ENCODE assay signal across 6 cellular contexts in the genomic region with DNA sequence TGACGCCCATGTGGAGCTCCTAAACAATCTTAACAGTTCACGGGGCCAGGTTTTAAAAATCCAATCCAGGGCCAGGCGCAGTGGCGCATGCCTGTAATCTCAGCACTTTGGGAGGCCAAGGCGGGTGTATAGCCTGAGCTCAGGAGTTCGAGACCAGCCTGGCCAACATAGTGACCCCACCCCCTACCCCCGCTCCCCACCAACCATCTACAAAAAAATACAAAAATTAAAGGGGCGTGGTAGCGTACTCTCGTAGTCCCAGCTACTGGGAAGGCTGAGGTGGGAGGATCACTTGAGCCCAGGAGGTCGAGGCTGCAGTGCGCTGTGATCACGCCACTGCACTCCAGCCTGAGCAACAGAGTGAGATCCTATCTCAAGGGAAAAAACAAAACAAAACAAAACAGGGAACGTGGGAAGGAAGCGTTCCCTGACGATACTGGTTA. TPM values are rescaled to one million over a fixed set of nuclear protein-coding genes. Genes with fewer than 3 reads are reported as not detected.
DNase-seq lines count a peak whose midpoint lies in the region; ATAC-seq and TF ChIP-seq lines count a peak whose summit lies in the region.

No MANE protein-coding gene starts in this region.

- WGBS in right cardiac atrium, result 57% methylated on average over 16 of the region's 16 CpGs

- peaks cover 9% of the 10 kb centered on the region in 2 donors for H3K36me3 Mint-ChIP-seq in activated T-cell treated with anti-CD3 and anti-CD28 coated beads, Interleukin-2, amount 50 U/mL, for 72 hours (ENCODE audit: insufficient read depth in 2 of 2)

- H3K4me1 ChIP-seq in right cardiac atrium (ENCODE audit: control insufficient read depth, insufficient read depth, low read length) (peaks cover 6% of the 10 kb centered on the region), upper lobe of right lung (peaks cover 17% of the 10 kb centered on the region)

- DNase-seq in activated T-cell treated with anti-CD3 and anti-CD28 coated beads, Interleukin-2, amount 50 U/mL, for 72 hours, result no peak
- DNase-seq in activated T-cell treated with anti-CD3 and anti-CD28 coated beads for 4 hours (no peak), right cardiac atrium (no peak), upper lobe of right lung (no peak)

- H3K36me3 ChIP-seq in upper lobe of right lung, result peaks cover 14% of the 10 kb centered on the region

- H3K9me3 ChIP-seq in right cardiac atrium (ENCODE audit: control insufficient read depth, low read length) (no peaks in the 10 kb centered on the region), upper lobe of right lung (no peaks in the 10 kb centered on the region)

- H3K27me3 ChIP-seq in right cardiac atrium (ENCODE audit: control insufficient read depth, insufficient read depth) (no peaks in the 10 kb centered on the region), upper lobe of right lung (no peaks in the 10 kb centered on the region)

- peak in 1 of 2 donors; percentile 1 for ATAC-seq in activated T-cell treated with anti-CD3 and anti-CD28 coated beads, Interleukin-2, amount 50 U/mL, for 72 hours (replicated peaks in 1 of 2)
- ATAC-seq in right cardiac atrium, result no peak
- no peak for ATAC-seq in upper lobe of right lung
- ATAC-seq in HG03460 (IDR thresholded peaks at IDR 0.05; ENCODE audit: unreplicated experiment), result no peak
- no peak for ATAC-seq in GM18520 (IDR thresholded peaks at IDR 0.05; ENCODE audit: unreplicated experiment)

- intact Hi-C loops in right cardiac atrium (cut with DNase I), result loop anchor here in 2 of 4 donors (5.0 to 10.0 kb wide), 2 partner anchors 74 to 76 kb away; a partner anchor contains a TSS
- intact Hi-C loops in upper lobe of right lung (cut with DNase I), result no loop called here

- peak overlapping the region; percentile 89 to 93 for H3K4me3 Mint-ChIP-seq in activated T-cell treated with anti-CD3 and anti-CD28 coated beads, Interleukin-2, amount 50 U/mL, for 72 hours

- H3K4me1 Mint-ChIP-seq in activated T-cell treated with anti-CD3 and anti-CD28 coated beads, Interleukin-2, amount 50 U/mL, for 72 hours (ENCODE audit: low read depth), result peaks cover 40% of the 10 kb centered on the region

- H3K27ac Mint-ChIP-seq in activated T-cell treated with anti-CD3 and anti-CD28 coated beads, Interleukin-2, amount 50 U/mL, for 72 hours, result peak overlapping the region; percentile 97

- H3K27ac ChIP-seq in right cardiac atrium (ENCODE audit: low read length), result peak overlapping the region; percentile 94
- peak overlapping the region; percentile 96 for H3K27ac ChIP-seq in upper lobe of right lung

- no peaks in the 10 kb centered on the region for H3K27me3 Mint-ChIP-seq in activated T-cell treated with anti-CD3 and anti-CD28 coated beads, Interleukin-2, amount 50 U/mL, for 72 hours (ENCODE audit: low read depth)

- peak overlapping the region; percentile 89 for H3K4me3 ChIP-seq in right cardiac atrium (ENCODE audit: low read length)
- H3K4me3 ChIP-seq in upper lobe of right lung, result peak overlapping the region; percentile 99

- H3K9me3 Mint-ChIP-seq in activated T-cell treated with anti-CD3 and anti-CD28 coated beads, Interleukin-2, amount 50 U/mL, for 72 hours, result no peaks in the 10 kb centered on the region

- no peak for TF ChIP-seq CTCF in upper lobe of right lung (IDR thresholded peaks at IDR 0.05)

RNA-seq across cellular contexts. Expression of a gene that starts 0.7 kb away (rescaled TPM):
- total RNA-seq in activated T-cell treated with anti-CD3 and anti-CD28 coated beads, Interleukin-2, amount 50 U/mL, for 72 hours, result 10 to 100 TPM; 63.2 to 75.9 TPM
- total RNA-seq in right cardiac atrium, result 10 to 100 TPM; 34.3 to 41.7 (median 36.9) TPM
- polyA plus RNA-seq in right cardiac atrium, result 41.3 TPM
- total RNA-seq in upper lobe of right lung, result 53.3 TPM

RNA-seq across cellular contexts. Expression of a gene that starts 15.6 kb away (rescaled TPM):
- total RNA-seq in activated T-cell treated with anti-CD3 and anti-CD28 coated beads, Interleukin-2, amount 50 U/mL, for 72 hours, result not detected
- total RNA-seq in right cardiac atrium (not detected), upper lobe of right lung (not detected)
- polyA plus RNA-seq in right cardiac atrium, result not detected

RNA-seq across cellular contexts. Expression of a gene that starts 41.1 kb away (rescaled TPM):
- total RNA-seq in activated T-cell treated with anti-CD3 and anti-CD28 coated beads, Interleukin-2, amount 50 U/mL, for 72 hours, result 10 to 100 TPM; 39.1 to 40.8 TPM
- total RNA-seq in right cardiac atrium, result 10 to 100 TPM; 19.3 to 22.2 (median 20.8) TPM
- 18.5 TPM for polyA plus RNA-seq in right cardiac atrium
- total RNA-seq in upper lobe of right lung, result 32.6 TPM

RNA-seq across cellular contexts. Expression of a gene that starts 41.5 kb away (rescaled TPM):
- total RNA-seq in activated T-cell treated with anti-CD3 and anti-CD28 coated beads, Interleukin-2, amount 50 U/mL, for 72 hours, result 100 to 1,000 TPM; 166 to 174 TPM
- total RNA-seq in right cardiac atrium (100 to 1,000 TPM; 175 to 258 (median 218) TPM), upper lobe of right lung (167 TPM)
- 274 TPM for polyA plus RNA-seq in right cardiac atrium

RNA-seq across cellular contexts. Expression of a gene that starts 41.6 kb away (rescaled TPM):
- total RNA-seq in activated T-cell treated with anti-CD3 and anti-CD28 coated beads, Interleukin-2, amount 50 U/mL, for 72 hours, result 100 to 1,000 TPM; 126 to 145 TPM
- total RNA-seq in right cardiac atrium (10 to 100 TPM; 82.9 to 90.2 (median 85.2) TPM), upper lobe of right lung (62.8 TPM)
- 130 TPM for polyA plus RNA-seq in right cardiac atrium
